Comparison of ENCODE assay signal across 8 cellular contexts in the genomic region with DNA sequence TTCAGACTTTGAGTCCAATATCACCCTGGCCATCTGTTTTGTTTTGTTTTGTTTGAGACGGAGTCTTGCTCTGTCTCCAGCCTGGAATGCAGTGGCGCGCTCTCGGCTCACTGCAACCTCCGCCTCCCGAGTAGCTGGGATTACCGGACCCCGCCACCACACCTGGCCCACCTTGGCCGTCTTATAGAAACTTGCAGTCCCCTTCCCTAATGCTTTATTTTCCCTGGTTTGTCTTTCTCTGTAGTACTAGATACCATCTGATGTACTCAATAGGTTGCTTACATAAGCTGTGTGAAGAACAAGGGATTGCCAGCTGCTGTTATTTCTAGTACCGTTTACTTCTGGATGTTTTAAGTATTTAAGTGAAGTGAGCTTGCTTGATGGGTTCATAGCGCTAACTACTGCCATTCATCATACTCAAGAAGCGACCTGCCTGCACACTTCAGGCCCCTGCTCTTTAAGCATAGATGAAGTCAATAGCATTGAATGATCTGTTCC. TPM values are rescaled to one million over a fixed set of nuclear protein-coding genes. Genes with fewer than 3 reads are reported as not detected.
DNase-seq lines count a peak whose midpoint lies in the region; ATAC-seq, FAIRE-seq and TF ChIP-seq lines count a peak whose summit lies in the region.

No MANE protein-coding gene starts in this region.

- H4K8ac ChIP-seq in IMR-90 (ENCODE audit: low read depth in 2 of 2, low read length in 2 of 2) = no peak overlapping the region

- BruUV-seq in IMR-90 (replicated peaks; lab: Mats Ljungman, UMichigan) = no TSS peak

- H3K4me2 ChIP-seq in IMR-90 (ENCODE audit: low read depth, low read length) = peak overlapping the region; percentile 95

- intact Hi-C loops in IMR-90 (cut with micrococcal nuclease) = loop anchor here (5.0 kb wide), 1 partner anchor 271 kb away; no protein-coding TSS in a partner anchor

- CTCF ChIA-PET in AG04449 (lab: Yijun Ruan, JAX) = interaction anchor here (0.6 to 6.4 kb wide), 9 partner anchors 9 to 396 kb away, joined by 3 to 47 read pairs (median 7); no protein-coding TSS in a partner anchor
- CTCF ChIA-PET in IMR-90 (lab: Yijun Ruan, JAX) = interaction anchor here (1.3 kb wide), 1 partner anchor 186 kb away, joined by 3 read pairs; no protein-coding TSS in a partner anchor

- H3K9me3 Mint-ChIP-seq in mesothelial cell of epicardium = no peaks in the 10 kb centered on the region

- H3K14ac ChIP-seq in IMR-90 (replicated peaks; ENCODE audit: low read depth, low read length) = peak overlapping the region; percentile 93

- no peak overlapping the region for H4K5ac ChIP-seq in IMR-90 (ENCODE audit: low read depth, low read length)

- no peak overlapping the region for H2BK15ac ChIP-seq in IMR-90 (ENCODE audit: low read depth, low read length)

- H4K91ac ChIP-seq in IMR-90 (ENCODE audit: insufficient read depth, low read depth, low read length) = no peak overlapping the region

- H3K9me3 ChIP-seq in IMR-90 (ENCODE audit: control insufficient read depth, insufficient read depth, low read length) = no peaks in the 10 kb centered on the region

- no peak for TF ChIP-seq RAD21 in IMR-90 (IDR thresholded peaks at IDR 0.05; ENCODE audit: low read length)

- H3K27me3 ChIP-seq in IMR-90 (ENCODE audit: control insufficient read depth, insufficient read depth, low read length) (no peaks in the 10 kb centered on the region), bronchial epithelial cell (ENCODE audit: control insufficient read depth, insufficient read depth, low read length) (no peaks in the 10 kb centered on the region)

- DNase-seq in AG04449 (ENCODE audit: low read depth, low spot score) = no peak
- DNase-seq in IMR-90 = peak; percentile 9
- DNase-seq in bronchial epithelial cell (ENCODE audit: low read depth) = no peak
- no peak for DNase-seq in mesothelial cell of epicardium (ENCODE audit: low spot score in 2 of 2, unreplicated experiment in 2 of 2)
- DNase-seq in Ammon's horn (ENCODE audit: low spot score) = no peak
- DNase-seq in ecto neural progenitor cell (ENCODE audit: low spot score) = no peak

- in situ Hi-C loops in IMR-90 (cut with MboI; ENCODE audit: low sequenced_read_pairs) = no loop called here

- H2BK5ac ChIP-seq in IMR-90 (ENCODE audit: low read depth, low read length, poor library complexity, severe bottlenecking) = no peak overlapping the region

- H2BK20ac ChIP-seq in IMR-90 (ENCODE audit: low read depth, low read length) = no peak overlapping the region

- peak overlapping the region; percentile 99 for H3K27ac Mint-ChIP-seq in mesothelial cell of epicardium

- H3K79me1 ChIP-seq in IMR-90 (ENCODE audit: low read depth in 1 of 2, low read length in 2 of 2) = peaks cover 21 to 53% of the 10 kb centered on the region in 2 experiments

- peak overlapping the region; percentile 10 for H3K27ac ChIP-seq in IMR-90 (ENCODE audit: insufficient read depth, low read length)

- H3K36me3 ChIP-seq in IMR-90 (ENCODE audit: control insufficient read depth, insufficient read depth, low read length) (peaks cover 41% of the 10 kb centered on the region), bronchial epithelial cell (ENCODE audit: control insufficient read depth, insufficient read depth, low read length) (peaks cover 21% of the 10 kb centered on the region)

- H3K36me3 Mint-ChIP-seq in mesothelial cell of epicardium = peaks cover 29% of the 10 kb centered on the region

- TF ChIP-seq CTCF in AG04449 (IDR thresholded peaks at IDR 0.05; ENCODE audit: insufficient read depth, low read length, missing control alignments) (no peak), IMR-90 (conservative IDR thresholded peaks at IDR 0.05; ENCODE audit: low read depth, low read length) (no peak), bronchial epithelial cell (IDR thresholded peaks at IDR 0.05; ENCODE audit: insufficient read depth, low read length, severe bottlenecking) (no peak), mesothelial cell of epicardium (IDR thresholded peaks at IDR 0.05; ENCODE audit: unreplicated experiment) (no peak)

- 0 out of 2 replicates have a peak, but pooled peaks have one; percentile 5 for ATAC-seq in IMR-90 (ENCODE audit: low read depth)
- ATAC-seq in GM19324 (IDR thresholded peaks at IDR 0.05; ENCODE audit: low FRiP score, unreplicated experiment) = no peak
- no peak for ATAC-seq in HG03460 (IDR thresholded peaks at IDR 0.05; ENCODE audit: unreplicated experiment)

- no peak for TF ChIP-seq POLR2A in IMR-90 (IDR thresholded peaks at IDR 0.05; ENCODE audit: low read depth, low read length)

- H3K18ac ChIP-seq in IMR-90 (ENCODE audit: low read depth, low read length) = no peak overlapping the region

- peak overlapping the region; percentile 91; the same call in 1 of the 2 replicates for H3K4ac ChIP-seq in IMR-90 (ENCODE audit: low read depth, low read length)

- H3K4me1 ChIP-seq in IMR-90 (ENCODE audit: control insufficient read depth, insufficient read depth, low read length) = peaks cover 9% of the 10 kb centered on the region

- no peak overlapping the region for H2AK9ac ChIP-seq in IMR-90 (replicated peaks; ENCODE audit: low read depth, low read length, poor library complexity)

- peak overlapping the region; percentile 96 for H3K4me3 Mint-ChIP-seq in mesothelial cell of epicardium

- POLR2A ChIA-PET in AG04449 (lab: Yijun Ruan, JAX) (interaction anchor here (0.6 to 2.0 kb wide), 4 partner anchors 9 to 261 kb away, joined by 3 to 10 read pairs (median 6); no protein-coding TSS in a partner anchor), IMR-90 (lab: Charles Lee; ENCODE audit: unreplicated experiment) (interaction anchor here (0.7 kb wide), 1 partner anchor 693 kb away, joined by 5 read pairs; no protein-coding TSS in a partner anchor)

- peaks cover 29% of the 10 kb centered on the region for H3K4me1 Mint-ChIP-seq in mesothelial cell of epicardium

- dilution Hi-C loops in IMR-90 (cut with HindIII; ENCODE audit: low sequenced_read_pairs, unreplicated experiment) = no loop called here

- H3K4me3 ChIP-seq in AG04449 (ENCODE audit: low read depth, low read length) (peak overlapping the region; percentile 70), IMR-90 (ENCODE audit: insufficient read depth, low read depth, low read length) (peak overlapping the region; percentile 77), bronchial epithelial cell (ENCODE audit: low read depth, low read length) (peak overlapping the region; percentile 83)

- H3K56ac ChIP-seq in IMR-90 (ENCODE audit: extremely low read depth, insufficient read depth, low read length) = peak overlapping the region; percentile 75; the same call in 1 of the 2 replicates

- peaks cover 23% of the 10 kb centered on the region for H3K9me1 ChIP-seq in IMR-90 (ENCODE audit: insufficient read depth, low read length)

- H3K27me3 Mint-ChIP-seq in mesothelial cell of epicardium (ENCODE audit: low read depth) = peaks cover 2% of the 10 kb centered on the region

- H3K23ac ChIP-seq in IMR-90 (ENCODE audit: low read depth, low read length) = peak overlapping the region; percentile 96; the same call in 1 of the 2 replicates

- 0 out of 2 replicates have a peak overlapping the region, but pooled peaks have one; percentile 8 for H2AK5ac ChIP-seq in IMR-90 (ENCODE audit: low read depth, low read length)

- H4K20me1 ChIP-seq in IMR-90 (ENCODE audit: insufficient read depth, low read length) = peaks cover 56% of the 10 kb centered on the region

- peak overlapping the region; percentile 93 for H3K9ac ChIP-seq in IMR-90 (ENCODE audit: low read depth, low read length)

- 0% methylated on average over 4 of the region's 12 CpGs; no CpG with 5 or more reads in 1 of the 2 experiments for WGBS in IMR-90 (ENCODE audit: extremely low coverage in 2 of 2, insufficient read length in 1 of 2), 2 experiments

- H2AFZ ChIP-seq in IMR-90 (replicated peaks; ENCODE audit: low read length, poor library complexity) = no peak overlapping the region

- no peak overlapping the region for H2BK120ac ChIP-seq in IMR-90 (ENCODE audit: low read depth, low read length)

- no peak for FAIRE-seq in bronchial epithelial cell (lab: Jason Lieb, UNC)

TF ChIP-seq in IMR-90, 13 proteins besides CTCF, POLR2A, EP300 and RAD21 (continues in another document):
- no peak for TF ChIP-seq RFX5 (IDR thresholded peaks at IDR 0.05; ENCODE audit: low read depth, low read length)
- TF ChIP-seq RCOR1 (IDR thresholded peaks at IDR 0.05; ENCODE audit: insufficient replicate concordance, low read length) = no peak
- TF ChIP-seq BHLHE40 (IDR thresholded peaks at IDR 0.05; ENCODE audit: low read depth, low read length) = no peak
- no peak for TF ChIP-seq CEBPB (IDR thresholded peaks at IDR 0.05; ENCODE audit: low read depth, low read length)
- TF ChIP-seq MXI1 (IDR thresholded peaks at IDR 0.05; ENCODE audit: borderline replicate concordance, low read depth, low read length) = no peak
- TF ChIP-seq NFE2L2 (IDR thresholded peaks at IDR 0.05; ENCODE audit: low read depth, low read length) = no peak
- no peak for TF ChIP-seq FOS (IDR thresholded peaks at IDR 0.05; ENCODE audit: low read depth, low read length)
- no peak for TF ChIP-seq MAFK (IDR thresholded peaks at IDR 0.05; ENCODE audit: low read depth, low read length)
- no peak for TF ChIP-seq CHD1 (IDR thresholded peaks at IDR 0.05; ENCODE audit: low read depth, low read length)
- TF ChIP-seq, protein P1, sequence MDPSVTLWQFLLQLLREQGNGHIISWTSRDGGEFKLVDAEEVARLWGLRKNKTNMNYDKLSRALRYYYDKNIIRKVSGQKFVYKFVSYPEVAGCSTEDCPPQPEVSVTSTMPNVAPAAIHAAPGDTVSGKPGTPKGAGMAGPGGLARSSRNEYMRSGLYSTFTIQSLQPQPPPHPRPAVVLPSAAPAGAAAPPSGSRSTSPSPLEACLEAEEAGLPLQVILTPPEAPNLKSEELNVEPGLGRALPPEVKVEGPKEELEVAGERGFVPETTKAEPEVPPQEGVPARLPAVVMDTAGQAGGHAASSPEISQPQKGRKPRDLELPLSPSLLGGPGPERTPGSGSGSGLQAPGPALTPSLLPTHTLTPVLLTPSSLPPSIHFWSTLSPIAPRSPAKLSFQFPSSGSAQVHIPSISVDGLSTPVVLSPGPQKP (IDR thresholded peaks at IDR 0.05; ENCODE audit: borderline replicate concordance, low read depth, low read length) = no peak
- TF ChIP-seq SMC3 (IDR thresholded peaks at IDR 0.05; ENCODE audit: low read depth, low read length) = no peak

RNA-seq across cellular contexts. Expression of gene RPL31, which starts 1.2 kb away (rescaled TPM):
- 358 and 938 TPM in 2 replicates for total RNA-seq in IMR-90 (2012; rRNA removed)
- 2,908 and 2,963 TPM in 2 replicates for polyA plus RNA-seq in IMR-90 (2012; rRNA removed)
- 1,196 and 1,893 TPM in 2 replicates for polyA plus RNA-seq in IMR-90 (2012; cell fraction: cytosol; rRNA removed)
- 150 and 1,238 TPM in 2 replicates for polyA plus RNA-seq in IMR-90 (2012; cell fraction: nucleus; rRNA removed; ENCODE audit: low replicate concordance)
- total RNA-seq in bronchial epithelial cell = 1,721 and 2,143 TPM in 2 replicates
- total RNA-seq in mesothelial cell of epicardium = 1,845 to 1,900 TPM (median 1,870 TPM) in 3 replicates
